22 cellular contexts compared by ENCODE assay signal in the genomic region with DNA sequence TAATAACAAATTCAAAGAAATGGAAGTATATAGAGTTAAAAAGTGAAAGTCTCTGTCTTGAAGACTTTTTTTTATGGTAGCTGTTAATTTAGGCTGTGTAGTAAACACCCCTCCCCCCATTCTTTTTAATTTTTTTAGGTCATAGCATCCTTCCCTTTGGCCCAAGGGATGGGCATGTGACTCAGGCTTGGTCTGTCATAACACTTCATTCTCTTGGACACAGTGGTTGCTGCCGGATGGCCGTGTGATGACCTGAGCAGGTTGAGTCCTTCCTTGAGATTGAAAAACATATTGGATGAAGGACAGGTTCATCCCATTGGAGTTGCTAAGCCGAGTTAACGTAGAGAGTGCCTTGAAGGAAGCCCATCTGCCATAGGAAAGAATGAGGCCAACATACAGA. TPM values are rescaled to one million over a fixed set of nuclear protein-coding genes. Genes with fewer than 3 reads are reported as not detected.
DNase-seq lines count a peak whose midpoint lies in the region; ATAC-seq, FAIRE-seq and TF ChIP-seq lines count a peak whose summit lies in the region.
"Had no signal": no experiment of that assay in that cellular context is flagged by ENCODE, and none has a peak within 500 bp of the region (broad histone marks: within the 10 kb centered on the region; RNA-seq: fewer than 3 reads in every experiment).

No MANE protein-coding gene starts in this region.

- FAIRE-seq in GM12891 (lab: Jason Lieb, UNC) (peak; percentile 23), D721Med (lab: Jason Lieb, UNC) (no peak)
- FAIRE-seq: A204.1, H54 had no signal

- WGBS in neuronal stem cell (ENCODE audit: extremely low coverage in 2 of 2, insufficient read length in 2 of 2, insufficient replicate concordance in 1 of 2), 2 donors, result no CpG with 5 or more reads among the region's 4 CpGs
- WGBS in aorta, 2 donors, result 97 to 98% methylated on average over 4 of the region's 4 CpGs

- H3K27ac ChIP-seq in neuronal stem cell (replicated peaks; ENCODE audit: low read length) (no peak overlapping the region), aorta (ENCODE audit: low read depth in 1 of 2, low read length in 2 of 2) (no peak overlapping the region)
- H3K27ac ChIP-seq: 22Rv1, BLaER1, C4-2B had no signal

- intact Hi-C loops in aorta (cut with DNase I), result no loop called here

- peaks cover 0 to 2% of the 10 kb centered on the region in 2 donors for H3K4me1 ChIP-seq in neuronal stem cell (ENCODE audit: control insufficient read depth in 2 of 2, insufficient read depth in 1 of 2, low read depth in 1 of 2, low read length in 2 of 2)
- H3K4me1 ChIP-seq in aorta (ENCODE audit: control insufficient read depth in 1 of 2, insufficient read depth in 2 of 2, low read length in 2 of 2), result peaks cover 3 to 8% of the 10 kb centered on the region in 2 donors
- H3K4me1 ChIP-seq: BLaER1, Caco-2, HAP-1 had no signal

- ATAC-seq in aorta (ENCODE audit: low FRiP score) (peak; percentile 36), HG02759 (IDR thresholded peaks at IDR 0.05; ENCODE audit: unreplicated experiment) (no peak)
- ATAC-seq: CD8-positive, alpha-beta T cell had no signal

- H3K36me3 ChIP-seq in neuronal stem cell (replicated peaks in 1 of 2; ENCODE audit: control insufficient read depth in 2 of 2, insufficient read depth in 2 of 2, low read length in 2 of 2) (no peaks in the 10 kb centered on the region), aorta (ENCODE audit: control insufficient read depth in 1 of 2, insufficient read depth in 2 of 2, low read length in 1 of 2) (no peaks in the 10 kb centered on the region)
- H3K36me3 ChIP-seq: BLaER1, HAP-1 had no signal

- no peak overlapping the region for H3K23ac ChIP-seq in neuronal stem cell (ENCODE audit: low read depth, low read length, poor library complexity)

- H3K18ac ChIP-seq in neuronal stem cell (ENCODE audit: low read length), result no peak overlapping the region

- H3K4me3 ChIP-seq in neuronal stem cell (ENCODE audit: low read length in 2 of 2), result no peak overlapping the region
- no peak overlapping the region for H3K4me3 ChIP-seq in aorta (ENCODE audit: low read length in 2 of 2)
- H3K4me3 ChIP-seq: BLaER1, HAP-1 had no signal

- no peak overlapping the region for H2AFZ ChIP-seq in neuronal stem cell (ENCODE audit: low read length)

- no peak overlapping the region for H3K4ac ChIP-seq in neuronal stem cell (ENCODE audit: low read length)

- no peak overlapping the region for H2BK15ac ChIP-seq in neuronal stem cell (ENCODE audit: low read length)

- H3K14ac ChIP-seq in neuronal stem cell (ENCODE audit: low read length), result no peak overlapping the region

- H3K9ac ChIP-seq in neuronal stem cell (ENCODE audit: low read depth, low read length, poor library complexity), result peak overlapping the region; percentile 13
- H3K9ac ChIP-seq: BLaER1 had no signal

- H4K91ac ChIP-seq in neuronal stem cell (ENCODE audit: low read depth, low read length, poor library complexity), result no peak overlapping the region

- H4K8ac ChIP-seq in neuronal stem cell (ENCODE audit: low read depth, low read length), result no peak overlapping the region

- TF ChIP-seq CTCF in D721Med (IDR thresholded peaks at IDR 0.05; ENCODE audit: insufficient read depth, missing control alignments), result no peak

- H2BK12ac ChIP-seq in neuronal stem cell (ENCODE audit: low read length), result no peak overlapping the region

- H3K9me3 ChIP-seq in neuronal stem cell (replicated peaks in 1 of 2; ENCODE audit: control insufficient read depth in 2 of 2, insufficient read depth in 1 of 2, low read depth in 1 of 2, low read length in 2 of 2) (no peaks in the 10 kb centered on the region), aorta (ENCODE audit: control insufficient read depth, low read length) (no peaks in the 10 kb centered on the region)
- H3K9me3 ChIP-seq: BLaER1, Caco-2, HAP-1 had no signal

- no peak overlapping the region for H2BK5ac ChIP-seq in neuronal stem cell (ENCODE audit: low read length)

- no peak for TF ChIP-seq POLR2A in GM12891 (IDR thresholded peaks at IDR 0.05; ENCODE audit: low read depth, low read length)

- H3K27me3 ChIP-seq in neuronal stem cell (ENCODE audit: control insufficient read depth in 3 of 3, insufficient read depth in 3 of 3, low read depth in 1 of 3, low read length in 3 of 3), result no peaks in the 10 kb centered on the region
- H3K27me3 ChIP-seq in aorta (ENCODE audit: control insufficient read depth in 1 of 2, insufficient read depth in 2 of 2, low read length in 1 of 2), result no peaks in the 10 kb centered on the region
- H3K27me3 ChIP-seq: BLaER1 had no signal

- no peak overlapping the region for H2AK5ac ChIP-seq in neuronal stem cell (ENCODE audit: low read depth, low read length)

- no peak overlapping the region for H2BK120ac ChIP-seq in neuronal stem cell (ENCODE audit: low read depth, low read length)

- H3K79me1 ChIP-seq in neuronal stem cell (ENCODE audit: low read depth, low read length), result no peaks in the 10 kb centered on the region

- peak; percentile 39 for DNase-seq in NCI-H82 (lab: John Stamatoyannopoulos, UW)
- DNase-seq in NCI-H82 treated with DMSO at 0.1 percent for 48 hours (lab: John Stamatoyannopoulos, UW; ENCODE audit: unreplicated experiment), result no peak
- DNase-seq in GM12891 (ENCODE audit: insufficient read length, low spot score), result no peak
- no peak for DNase-seq in neuronal stem cell (ENCODE audit: low spot score)
- no peak for DNase-seq in aorta
- DNase-seq in D721Med (ENCODE audit: insufficient read length, low spot score), result no peak
- DNase-seq: Caco-2; CD4-positive, CD25-positive, alpha-beta regulatory T cell; CD8-positive, alpha-beta T cell; DMS 273 treated with DMSO at 0.1 percent for 48 hours; DMS53; DMS79 treated with DMSO at 0.1 percent for 48 hours; GF-D8; GOT3; HFFc6 had no signal

- no peak overlapping the region for H3K4me2 ChIP-seq in neuronal stem cell (ENCODE audit: insufficient read depth, low read length, poor library complexity, severe bottlenecking)
- H3K4me2 ChIP-seq: BLaER1 had no signal

TF ChIP-seq in GM12891, 5 proteins besides CTCF, POLR2A, EP300 and RAD21:
- TF ChIP-seq TAF1 (IDR thresholded peaks at IDR 0.05; ENCODE audit: low read depth, low read length) (no peak), POU2F2 (IDR thresholded peaks at IDR 0.05; ENCODE audit: low read depth, low read length) (no peak), PAX5 (IDR thresholded peaks at IDR 0.05; ENCODE audit: insufficient read depth, low read length, severe bottlenecking) (no peak), SPI1 (IDR thresholded peaks at IDR 0.05; ENCODE audit: low read depth, low read length) (no peak)

RNA-seq across cellular contexts. Expression of gene NCOA1, which starts 14.5 kb away (rescaled TPM):
- 11.7 TPM for polyA plus RNA-seq in GM12891 (2012; ENCODE audit: low read depth, missing spikeins)
- polyA plus RNA-seq in neuronal stem cell (2013, experiment 1 of 2), result 11.9 TPM
- 12.1 TPM for polyA plus RNA-seq in neuronal stem cell (2013, experiment 2 of 2)
- 10 to 100 TPM; 41.6 to 68.1 TPM for total RNA-seq in aorta
- polyA plus RNA-seq in aorta, result 10 to 100 TPM in 1 of 2 donors, 1 to 10 TPM in 1; 6.5 to 11.8 TPM
